In genomic region chr15:59292393-59292792, GRCh38 we compare ENCODE assay signal across 1 cellular context.
TF ChIP-seq lines count a peak whose summit lies in the region.

No MANE protein-coding gene starts in this region.

TF ChIP-seq in HepG2, 621 proteins besides CTCF, POLR2A, EP300 and RAD21 (continued from another document):
- TF ChIP-seq ZBTB34 (CRISPR knock-in tag; IDR thresholded peaks at IDR 0.05) (no peak), JARID2 (CRISPR knock-in tag; IDR thresholded peaks at IDR 0.05; ENCODE audit: insufficient replicate concordance) (no peak), TEAD3 (CRISPR knock-in tag; optimal IDR thresholded peaks at IDR 0.05; ENCODE audit: borderline replicate concordance) (peak; percentile 41), SOX13 (IDR thresholded peaks at IDR 0.05) (0 out of 2 replicates have a peak, but pooled peaks have one; percentile 40), SOX13 (CRISPR knock-in tag; conservative IDR thresholded peaks at IDR 0.05 in 1 of 2, IDR thresholded peaks at IDR 0.05 in 1 of 2) (peak in 1 of 2 experiments; percentile 91; a peak in 2 of 4 replicates), ZFX (CRISPR knock-in tag; IDR thresholded peaks at IDR 0.05; ENCODE audit: low read depth) (no peak; the same call in 1 of the 2 replicates), SRSF9 (IDR thresholded peaks at IDR 0.05; ENCODE audit: borderline replicate concordance, insufficient read depth, low read depth, low read length, poor library complexity, severe bottlenecking) (no peak), ZZZ3 (CRISPR knock-in tag; IDR thresholded peaks at IDR 0.05; ENCODE audit: borderline replicate concordance) (no peak)
TF ChIP-seq in HepG2: peak in this region for 5.
